20 cellular contexts compared by ENCODE assay signal in genomic region chr5:67028371-67028770, GRCh38.
DNase-seq lines count a peak whose midpoint lies in the region; ATAC-seq and FAIRE-seq lines count a peak whose summit lies in the region.
"Had no signal": no experiment of that assay in that cellular context is flagged by ENCODE, and none has a peak within 500 bp of the region (broad histone marks: within the 10 kb centered on the region; RNA-seq: fewer than 3 reads in every experiment).

No MANE protein-coding gene starts in this region.

- peaks cover 14% of the 10 kb centered on the region for H3K36me3 Mint-ChIP-seq in activated CD4-positive, alpha-beta T cell treated with anti-CD3 and anti-CD28 coated beads for 36 hours (ENCODE audit: low read depth)
- H3K36me3 Mint-ChIP-seq in activated naive CD8-positive, alpha-beta T cell treated with anti-CD3 and anti-CD28 coated beads, Interleukin-2, amount 10 ng/mL, durations not matched to agents 7 days and 5 days: peaks cover 8% of the 10 kb centered on the region

- peaks cover 74% of the 10 kb centered on the region for H3K4me1 Mint-ChIP-seq in activated CD4-positive, alpha-beta T cell treated with anti-CD3 and anti-CD28 coated beads for 36 hours
- peaks cover 12% of the 10 kb centered on the region for H3K4me1 Mint-ChIP-seq in activated naive CD8-positive, alpha-beta T cell treated with anti-CD3 and anti-CD28 coated beads, Interleukin-2, amount 10 ng/mL, durations not matched to agents 7 days and 5 days

- peak; percentile 57 for ATAC-seq in activated CD4-positive, alpha-beta T cell treated with anti-CD3 and anti-CD28 coated beads for 36 hours
- ATAC-seq in activated naive CD8-positive, alpha-beta T cell treated with anti-CD3 and anti-CD28 coated beads, Interleukin-2, amount 10 ng/mL, durations not matched to agents 7 days and 5 days (ENCODE audit: low read depth): no peak
- ATAC-seq in left cardiac atrium (no peak), GM21367 (IDR thresholded peaks at IDR 0.05; ENCODE audit: unreplicated experiment) (no peak)
- ATAC-seq: A549 had no signal

- POLR2A ChIA-PET in activated CD4-positive, alpha-beta T cell treated with anti-CD3 and anti-CD28 coated beads for 36 hours (lab: Charles Lee): no interaction called here
- POLR2A ChIA-PET in activated naive CD8-positive, alpha-beta T cell treated with anti-CD3 and anti-CD28 coated beads, Interleukin-2, amount 10 ng/mL, durations not matched to agents 7 days and 5 days (lab: Charles Lee): no interaction called here

- no peaks in the 10 kb centered on the region for H3K27me3 Mint-ChIP-seq in activated CD4-positive, alpha-beta T cell treated with anti-CD3 and anti-CD28 coated beads for 36 hours
- no peaks in the 10 kb centered on the region for H3K27me3 Mint-ChIP-seq in activated naive CD8-positive, alpha-beta T cell treated with anti-CD3 and anti-CD28 coated beads, Interleukin-2, amount 10 ng/mL, durations not matched to agents 7 days and 5 days
- H3K27me3 Mint-ChIP-seq: memory B cell had no signal

- intact Hi-C loops in activated CD4-positive, alpha-beta T cell treated with anti-CD3 and anti-CD28 coated beads for 36 hours (cut with DNase I, micrococcal nuclease): loop anchor here (2.0 to 10.0 kb wide), 2 partner anchors 16 to 874 kb away; no protein-coding TSS in a partner anchor
- intact Hi-C loops in left cardiac atrium (cut with DNase I): no loop called here

- no peak for FAIRE-seq in frontal cortex (lab: Jason Lieb, UNC)
- FAIRE-seq: A549 had no signal

- peak overlapping the region; percentile 38 for H3K27ac Mint-ChIP-seq in activated CD4-positive, alpha-beta T cell treated with anti-CD3 and anti-CD28 coated beads for 36 hours
- H3K27ac Mint-ChIP-seq in activated naive CD8-positive, alpha-beta T cell treated with anti-CD3 and anti-CD28 coated beads, Interleukin-2, amount 10 ng/mL, durations not matched to agents 7 days and 5 days: peak overlapping the region; percentile 4
- H3K27ac Mint-ChIP-seq: endodermal cell, memory B cell had no signal

- H3K4me3 Mint-ChIP-seq in activated CD4-positive, alpha-beta T cell treated with anti-CD3 and anti-CD28 coated beads for 36 hours: no peak overlapping the region
- H3K4me3 Mint-ChIP-seq in activated naive CD8-positive, alpha-beta T cell treated with anti-CD3 and anti-CD28 coated beads, Interleukin-2, amount 10 ng/mL, durations not matched to agents 7 days and 5 days: no peak overlapping the region
- H3K4me3 Mint-ChIP-seq: endodermal cell, memory B cell had no signal

- CTCF ChIA-PET in activated CD4-positive, alpha-beta T cell treated with anti-CD3 and anti-CD28 coated beads for 36 hours (lab: Charles Lee): interaction anchor here (0.8 to 2.6 kb wide), 3 partner anchors 16 to 24 kb away, joined by 3 to 10 read pairs (median 3); no protein-coding TSS in a partner anchor

- peak; percentile 45 for DNase-seq in activated CD4-positive, alpha-beta T cell treated with anti-CD3 and anti-CD28 coated beads for 36 hours
- DNase-seq in activated CD4-positive, alpha-beta T cell treated with anti-CD3 and anti-CD28 coated beads for 1 hour: no peak
- peak; percentile 20 for DNase-seq in stimulated activated CD4-positive, alpha-beta T cell treated with anti-CD3 and anti-CD28 coated beads, Interleukin-1b, Interleukin-23, amount 100 ng/mL, for 48 hours
- DNase-seq in stimulated activated CD4-positive, alpha-beta T cell treated with anti-CD3 and anti-CD28 coated beads, Interleukin-4, amount 100 ng/mL, for 4 hours: no peak
- no peak for DNase-seq in activated naive CD8-positive, alpha-beta T cell treated with anti-CD3 and anti-CD28 coated beads, Interleukin-2, amount 10 ng/mL, durations not matched to agents 7 days and 5 days
- DNase-seq in left cardiac atrium (no peak), frontal cortex (ENCODE audit: low spot score in 2 of 2) (no peak)
- DNase-seq: COR-L47; DMS79; endodermal cell; glutamatergic neuron; Kasumi-1; NCI-H2081 treated with DMSO at 0.1 percent for 48 hours; NCI-H446; SHP77 treated with DMSO at 0.1 percent for 48 hours; stimulated activated naive CD4-positive, alpha-beta T cell treated with Interleukin-2 at 50 U/mL for 16 hours; tibial artery had no signal

- no peaks in the 10 kb centered on the region for H3K9me3 Mint-ChIP-seq in activated CD4-positive, alpha-beta T cell treated with anti-CD3 and anti-CD28 coated beads for 36 hours (ENCODE audit: low read depth)
- H3K9me3 Mint-ChIP-seq in activated naive CD8-positive, alpha-beta T cell treated with anti-CD3 and anti-CD28 coated beads, Interleukin-2, amount 10 ng/mL, durations not matched to agents 7 days and 5 days: no peaks in the 10 kb centered on the region
- H3K9me3 Mint-ChIP-seq: endodermal cell, memory B cell had no signal

Comparison
In these comparisons a context has a peak if more than half of its experiments do, and no peak if none do; other contexts are left out.
1. DNase-seq: peak in activated CD4-positive, alpha-beta T cell treated with anti-CD3 and anti-CD28 coated beads for 36 hours (single experiment) and stimulated activated CD4-positive, alpha-beta T cell treated with anti-CD3 and anti-CD28 coated beads, Interleukin-1b, Interleukin-23, amount 100 ng/mL, for 48 hours (single experiment); none in activated CD4-positive, alpha-beta T cell treated with anti-CD3 and anti-CD28 coated beads for 1 hour (single experiment), stimulated activated CD4-positive, alpha-beta T cell treated with anti-CD3 and anti-CD28 coated beads, Interleukin-4, amount 100 ng/mL, for 4 hours (0 of 2), activated naive CD8-positive, alpha-beta T cell treated with anti-CD3 and anti-CD28 coated beads, Interleukin-2, amount 10 ng/mL, durations not matched to agents 7 days and 5 days (single experiment), left cardiac atrium (single experiment) and frontal cortex (0 of 2).
2. intact Hi-C loops: an anchor here in activated CD4-positive, alpha-beta T cell treated with anti-CD3 and anti-CD28 coated beads for 36 hours (2.0 to 10.0 kb wide); none called in left cardiac atrium.